In genomic region chr5:100901851-100902341, GRCh38 we compare ENCODE assay signal across 1 cellular context.
TF ChIP-seq lines count a peak whose summit lies in the region.

No MANE protein-coding gene starts in this region.

TF ChIP-seq in HepG2, 621 proteins besides CTCF, POLR2A, EP300 and RAD21:
- no peak for TF ChIP-seq FOXP4 (CRISPR knock-in tag; IDR thresholded peaks at IDR 0.05)
- no peak for TF ChIP-seq NFATC3 (CRISPR knock-in tag; IDR thresholded peaks at IDR 0.05)
- no peak for TF ChIP-seq ZNF331 (CRISPR knock-in tag; IDR thresholded peaks at IDR 0.05)
- TF ChIP-seq ETV6 (CRISPR knock-in tag; conservative IDR thresholded peaks at IDR 0.05) = no peak
- no peak for TF ChIP-seq DDIT3 (CRISPR knock-in tag; IDR thresholded peaks at IDR 0.05)
- no peak for TF ChIP-seq FOXO1 (CRISPR knock-in tag; IDR thresholded peaks at IDR 0.05)
- no peak for TF ChIP-seq EED (CRISPR knock-in tag; IDR thresholded peaks at IDR 0.05)
- TF ChIP-seq GPN1 (CRISPR knock-in tag; IDR thresholded peaks at IDR 0.05; ENCODE audit: borderline replicate concordance) = no peak
- no peak for TF ChIP-seq ZNF343 (CRISPR knock-in tag; IDR thresholded peaks at IDR 0.05)
- no peak for TF ChIP-seq ZSCAN20 (CRISPR knock-in tag; IDR thresholded peaks at IDR 0.05; ENCODE audit: borderline replicate concordance)
- TF ChIP-seq ZNF264 (CRISPR knock-in tag; IDR thresholded peaks at IDR 0.05) = no peak
